8 cellular contexts compared by ENCODE assay signal in the genomic region with DNA sequence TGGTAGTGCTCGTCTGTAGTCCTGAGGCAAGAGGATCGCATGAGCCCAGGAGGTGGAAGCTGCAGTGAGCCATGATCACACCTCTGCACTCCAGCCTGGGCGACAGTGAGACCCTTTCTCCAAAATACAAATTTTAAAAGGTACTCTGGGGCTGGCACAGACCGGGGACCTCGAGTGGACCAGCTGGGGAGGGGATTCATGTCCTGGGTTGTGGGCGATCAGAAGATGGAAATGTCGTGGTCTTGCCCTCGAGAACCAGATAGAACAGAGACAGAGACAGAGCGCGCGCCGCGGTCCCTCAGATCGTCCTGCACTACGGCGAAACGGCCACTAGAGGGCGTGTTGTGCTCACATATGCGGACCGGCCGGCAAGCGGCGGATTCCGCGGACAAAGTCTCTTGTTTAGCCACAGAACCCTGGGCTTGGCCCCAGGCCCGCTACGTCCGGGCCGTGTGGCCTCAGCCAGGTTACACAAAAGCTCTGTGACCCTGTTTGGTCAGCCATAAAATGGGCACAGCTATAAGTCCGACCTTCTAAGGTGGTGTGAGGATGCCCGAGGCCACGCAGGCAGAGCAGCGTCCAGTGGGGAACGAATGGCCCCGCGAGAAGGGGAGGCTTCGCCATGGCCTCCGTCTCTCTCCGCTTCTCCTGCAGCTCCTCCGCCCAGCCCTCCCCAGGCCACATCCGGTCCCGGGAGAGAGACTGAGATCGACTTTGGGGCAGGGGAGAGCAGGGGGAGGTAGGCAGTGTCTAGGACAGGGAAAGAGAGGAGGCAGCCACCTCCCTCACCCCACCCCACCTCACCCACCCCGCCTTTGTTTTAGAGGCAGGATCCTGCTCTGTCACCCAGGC. TPM values are rescaled to one million over a fixed set of nuclear protein-coding genes. Genes with fewer than 3 reads are reported as not detected.
DNase-seq lines count a peak whose midpoint lies in the region; ATAC-seq and TF ChIP-seq lines count a peak whose summit lies in the region.

No MANE protein-coding gene starts in this region.

- no peaks in the 10 kb centered on the region for H3K36me3 ChIP-seq in Peyer's patch

- intact Hi-C loops in activated T-helper 1 cell treated with anti-CD3 and anti-CD28 coated beads, Interleukin-12 subunit alpha, Interleukin-12 subunit beta, Interleukin-2, Interleukin-4 antibody, amounts not matched to agents 30 ng/mL and 10 ng/mL and 1 ng/mL, durations not matched to agents 14 hours and 24 hours and 36 hours (cut with micrococcal nuclease) = loop anchor here (1.0 kb wide), 2 partner anchors 40 to 65 kb away; no protein-coding TSS in a partner anchor

- H3K27ac ChIP-seq in Peyer's patch = no peak overlapping the region

- ATAC-seq in naive thymus-derived CD8-positive, alpha-beta T cell = peak; percentile 73 to 76
- peak; percentile 88 for ATAC-seq in stimulated activated effector memory CD8-positive, alpha-beta T cell treated with anti-CD3 and anti-CD28 coated beads, Interleukin-12 subunit alpha, Interleukin-12 subunit beta, amount 100 ng/mL, for 72 hours
- no peak for ATAC-seq in GM21825 (IDR thresholded peaks at IDR 0.05; ENCODE audit: unreplicated experiment)

- peaks cover 19% of the 10 kb centered on the region for H3K27me3 Mint-ChIP-seq in activated T-helper 1 cell treated with anti-CD3 and anti-CD28 coated beads, Interleukin-12 subunit alpha, Interleukin-12 subunit beta, Interleukin-2, Interleukin-4 antibody, amounts not matched to agents 30 ng/mL and 10 ng/mL and 1 ng/mL, durations not matched to agents 14 hours and 24 hours and 36 hours (ENCODE audit: insufficient read depth)
- H3K27me3 Mint-ChIP-seq in naive thymus-derived CD8-positive, alpha-beta T cell = peaks cover 0 to 10% (median 0%) of the 10 kb centered on the region in 5 donors

- TF ChIP-seq POLR2A in Peyer's patch (IDR thresholded peaks at IDR 0.05) = no peak

- H3K9me3 Mint-ChIP-seq in activated T-helper 1 cell treated with anti-CD3 and anti-CD28 coated beads, Interleukin-12 subunit alpha, Interleukin-12 subunit beta, Interleukin-2, Interleukin-4 antibody, amounts not matched to agents 30 ng/mL and 10 ng/mL and 1 ng/mL, durations not matched to agents 14 hours and 24 hours and 36 hours = no peaks in the 10 kb centered on the region
- no peaks in the 10 kb centered on the region for H3K9me3 Mint-ChIP-seq in naive thymus-derived CD8-positive, alpha-beta T cell
- H3K9me3 Mint-ChIP-seq in stimulated activated effector memory CD8-positive, alpha-beta T cell treated with anti-CD3 and anti-CD28 coated beads, Interleukin-12 subunit alpha, Interleukin-12 subunit beta, amount 100 ng/mL, for 72 hours = no peaks in the 10 kb centered on the region

- POLR2A ChIA-PET in naive thymus-derived CD8-positive, alpha-beta T cell (lab: Charles Lee) = interaction anchor here (0.6 to 29.8 kb wide), 22 partner anchors 9 to 1074 kb away, joined by 3 to 888 read pairs (median 4); a partner anchor contains a TSS

- H3K27ac Mint-ChIP-seq in activated T-helper 1 cell treated with anti-CD3 and anti-CD28 coated beads, Interleukin-12 subunit alpha, Interleukin-12 subunit beta, Interleukin-2, Interleukin-4 antibody, amounts not matched to agents 30 ng/mL and 10 ng/mL and 1 ng/mL, durations not matched to agents 14 hours and 24 hours and 36 hours = no peak overlapping the region
- H3K27ac Mint-ChIP-seq in naive thymus-derived CD8-positive, alpha-beta T cell = peak overlapping the region; percentile 90 to 99 (median 97)
- peak overlapping the region; percentile 69 for H3K27ac Mint-ChIP-seq in stimulated activated effector memory CD8-positive, alpha-beta T cell treated with anti-CD3 and anti-CD28 coated beads, Interleukin-12 subunit alpha, Interleukin-12 subunit beta, amount 100 ng/mL, for 72 hours

- peak overlapping the region; percentile 72 for H3K4me3 Mint-ChIP-seq in activated T-helper 1 cell treated with anti-CD3 and anti-CD28 coated beads, Interleukin-12 subunit alpha, Interleukin-12 subunit beta, Interleukin-2, Interleukin-4 antibody, amounts not matched to agents 30 ng/mL and 10 ng/mL and 1 ng/mL, durations not matched to agents 14 hours and 24 hours and 36 hours
- H3K4me3 Mint-ChIP-seq in naive thymus-derived CD8-positive, alpha-beta T cell = peak overlapping the region; percentile 70 to 88 (median 82)
- H3K4me3 Mint-ChIP-seq in stimulated activated effector memory CD8-positive, alpha-beta T cell treated with anti-CD3 and anti-CD28 coated beads, Interleukin-12 subunit alpha, Interleukin-12 subunit beta, amount 100 ng/mL, for 72 hours = peak overlapping the region; percentile 75

- H3K9me3 ChIP-seq in Peyer's patch = no peaks in the 10 kb centered on the region

- TF ChIP-seq CTCF in Peyer's patch (IDR thresholded peaks at IDR 0.05) (peak; percentile 93 to 97 (median 96)), fibroblast of mammary gland (conservative IDR thresholded peaks at IDR 0.05; ENCODE audit: control insufficient read depth, insufficient read depth, low read depth, low read length) (peak; percentile 79)

- H3K27me3 ChIP-seq in Peyer's patch = no peaks in the 10 kb centered on the region

- H3K4me1 ChIP-seq in Peyer's patch = peaks cover 0 to 6% (median 2%) of the 10 kb centered on the region in 4 donors

- peaks cover 34% of the 10 kb centered on the region for H3K4me1 Mint-ChIP-seq in activated T-helper 1 cell treated with anti-CD3 and anti-CD28 coated beads, Interleukin-12 subunit alpha, Interleukin-12 subunit beta, Interleukin-2, Interleukin-4 antibody, amounts not matched to agents 30 ng/mL and 10 ng/mL and 1 ng/mL, durations not matched to agents 14 hours and 24 hours and 36 hours (ENCODE audit: low read depth)
- peaks cover 32 to 62% (median 47%) of the 10 kb centered on the region in 4 donors for H3K4me1 Mint-ChIP-seq in naive thymus-derived CD8-positive, alpha-beta T cell
- peaks cover 36% of the 10 kb centered on the region for H3K4me1 Mint-ChIP-seq in stimulated activated effector memory CD8-positive, alpha-beta T cell treated with anti-CD3 and anti-CD28 coated beads, Interleukin-12 subunit alpha, Interleukin-12 subunit beta, amount 100 ng/mL, for 72 hours

- peak overlapping the region; percentile 11 to 39 (median 33) for H3K4me3 ChIP-seq in Peyer's patch
- peak overlapping the region; percentile 35 for H3K4me3 ChIP-seq in fibroblast of mammary gland (ENCODE audit: control insufficient read depth, low read depth, low read length)

- DNase-seq in EH (ENCODE audit: low read depth) (peak; percentile 78), KG1 (lab: John Stamatoyannopoulos, UW) (peak; percentile 44), Peyer's patch (peak; percentile 88 to 95 (median 89)), fibroblast of mammary gland (ENCODE audit: low read depth) (peak; percentile 62)
- DNase-seq in activated T-helper 1 cell treated with anti-CD3 and anti-CD28 coated beads, Interleukin-12 subunit alpha, Interleukin-12 subunit beta, Interleukin-2, Interleukin-4 antibody, amounts not matched to agents 30 ng/mL and 10 ng/mL and 1 ng/mL, durations not matched to agents 14 hours and 24 hours and 36 hours (ENCODE audit: low spot score) = peak; percentile 76
- DNase-seq in naive thymus-derived CD8-positive, alpha-beta T cell = peak; percentile 69 to 95 (median 84)
- peak; percentile 90 to 93 for DNase-seq in stimulated activated effector memory CD8-positive, alpha-beta T cell treated with anti-CD3 and anti-CD28 coated beads, Interleukin-12 subunit alpha, Interleukin-12 subunit beta, amount 100 ng/mL, for 72 hours (ENCODE audit: low spot score in 2 of 2)

- H3K36me3 Mint-ChIP-seq in activated T-helper 1 cell treated with anti-CD3 and anti-CD28 coated beads, Interleukin-12 subunit alpha, Interleukin-12 subunit beta, Interleukin-2, Interleukin-4 antibody, amounts not matched to agents 30 ng/mL and 10 ng/mL and 1 ng/mL, durations not matched to agents 14 hours and 24 hours and 36 hours (ENCODE audit: low read depth) = no peaks in the 10 kb centered on the region
- H3K36me3 Mint-ChIP-seq in naive thymus-derived CD8-positive, alpha-beta T cell = no peaks in the 10 kb centered on the region
- no peaks in the 10 kb centered on the region for H3K36me3 Mint-ChIP-seq in stimulated activated effector memory CD8-positive, alpha-beta T cell treated with anti-CD3 and anti-CD28 coated beads, Interleukin-12 subunit alpha, Interleukin-12 subunit beta, amount 100 ng/mL, for 72 hours

RNA-seq across cellular contexts. Expression of a gene that starts 14.6 kb away (rescaled TPM):
- total RNA-seq in Peyer's patch = 1 to 10 TPM in 2 of 4 donors, under 1 TPM in 2; 0.35 to 2.5 (median 1.3) TPM
- 0.73 and 0.80 TPM in 2 replicates for total RNA-seq in activated T-helper 1 cell treated with anti-CD3 and anti-CD28 coated beads, Interleukin-12 subunit alpha, Interleukin-12 subunit beta, Interleukin-2, Interleukin-4 antibody, amounts not matched to agents 30 ng/mL and 10 ng/mL and 1 ng/mL, durations not matched to agents 14 hours and 24 hours and 36 hours
- total RNA-seq in naive thymus-derived CD8-positive, alpha-beta T cell = 10 to 100 TPM; 20.6 to 21.3 TPM
- 10 to 100 TPM in 1 of 3 donors, 1 to 10 TPM in 2; 5.7 to 19.9 (median 7.4) TPM for polyA plus RNA-seq in naive thymus-derived CD8-positive, alpha-beta T cell

Comparison
In these comparisons a context has a peak if more than half of its experiments do, and no peak if none do; other contexts are left out.
1. RNA of a gene that starts 14.6 kb away (total RNA-seq): 20.6 to 21.3 TPM in naive thymus-derived CD8-positive, alpha-beta T cell; 0.35 to 2.5 TPM in Peyer's patch and 0.73 to 0.80 TPM in activated T-helper 1 cell treated with anti-CD3 and anti-CD28 coated beads, Interleukin-12 subunit alpha, Interleukin-12 subunit beta, Interleukin-2, Interleukin-4 antibody, amounts not matched to agents 30 ng/mL and 10 ng/mL and 1 ng/mL, durations not matched to agents 14 hours and 24 hours and 36 hours; every median in the first group is over 4 times any median in the second.
2. Peak in every context shown above with its lines, with median percentiles within 50 percentile points of each other: DNase-seq and H3K4me3 Mint-ChIP-seq.